8 cellular contexts compared by ENCODE assay signal in genomic region chr1:197399691-197400521, GRCh38.
DNase-seq lines count a peak whose midpoint lies in the region; ATAC-seq and FAIRE-seq lines count a peak whose summit lies in the region.
"Had no signal": no experiment of that assay in that cellular context is flagged by ENCODE, and none has a peak within 500 bp of the region (broad histone marks: within the 10 kb centered on the region; RNA-seq: fewer than 3 reads in every experiment).

No MANE protein-coding gene starts in this region.

- no peak overlapping the region for H3K56ac ChIP-seq in mesendoderm (ENCODE audit: low read length)

- H3K4me2 ChIP-seq in mesendoderm (ENCODE audit: low read length): no peak overlapping the region

- H3K9ac ChIP-seq in mesendoderm (ENCODE audit: low read length): no peak overlapping the region

- peak; percentile 47 for FAIRE-seq in G401.6 (lab: Jason Lieb, UNC)
- FAIRE-seq: colon had no signal

- H2BK15ac ChIP-seq in mesendoderm (replicated peaks; ENCODE audit: low read depth): no peak overlapping the region

- ATAC-seq in GM19463 (IDR thresholded peaks at IDR 0.05; ENCODE audit: unreplicated experiment) (peak; percentile 76), HG03521 (IDR thresholded peaks at IDR 0.05; ENCODE audit: unreplicated experiment) (peak; percentile 77)

- no peak overlapping the region for H2BK120ac ChIP-seq in mesendoderm (ENCODE audit: low read depth, low read length)

- no peak overlapping the region for H3K4me3 ChIP-seq in mesendoderm (ENCODE audit: low read length)

- H4K8ac ChIP-seq in mesendoderm (ENCODE audit: low read depth, low read length): no peak overlapping the region

- no peak overlapping the region for H2BK5ac ChIP-seq in mesendoderm (ENCODE audit: low read length)

- H3K4me1 ChIP-seq in mesendoderm (ENCODE audit: control insufficient read depth, low read depth, low read length): no peaks in the 10 kb centered on the region

- H3K23ac ChIP-seq in mesendoderm (ENCODE audit: low read length): no peak overlapping the region

- no peaks in the 10 kb centered on the region for H3K79me2 ChIP-seq in mesendoderm (ENCODE audit: control insufficient read depth, insufficient read depth, low read length)

- H3K27me3 ChIP-seq in mesendoderm (ENCODE audit: insufficient read depth, low read length, poor library complexity): no peaks in the 10 kb centered on the region

- H3K4ac ChIP-seq in mesendoderm (ENCODE audit: low read depth, low read length): no peak overlapping the region

- H3K27ac ChIP-seq in mesendoderm (ENCODE audit: low read depth, low read length): no peak overlapping the region

- H3K36me3 ChIP-seq in mesendoderm (ENCODE audit: control insufficient read depth, insufficient read depth, low read length): no peaks in the 10 kb centered on the region

- no CpG with 5 or more reads among the region's 4 CpGs for WGBS in mesendoderm (ENCODE audit: extremely low coverage, insufficient coverage, low lambda C conversion rate)

- no peak overlapping the region for H3K18ac ChIP-seq in mesendoderm (ENCODE audit: low read length)

- H4K5ac ChIP-seq in mesendoderm (ENCODE audit: low read length): no peak overlapping the region

- H3K79me1 ChIP-seq in mesendoderm (ENCODE audit: low read length): no peaks in the 10 kb centered on the region

- no peak overlapping the region for H2AK5ac ChIP-seq in mesendoderm (ENCODE audit: low read length)

- DNase-seq in NCI-H82 treated with DMSO at 0.1 percent for 48 hours (lab: John Stamatoyannopoulos, UW; ENCODE audit: unreplicated experiment): peak; percentile 16
- DNase-seq in astrocyte of the hippocampus (ENCODE audit: low read depth, low spot score): peak; percentile 60
- peak; percentile 80 for DNase-seq in mesendoderm
- DNase-seq in mesenteric fat pad (ENCODE audit: low spot score): no peak
